Comparison of ENCODE assay signal across 30 cellular contexts in the genomic region with DNA sequence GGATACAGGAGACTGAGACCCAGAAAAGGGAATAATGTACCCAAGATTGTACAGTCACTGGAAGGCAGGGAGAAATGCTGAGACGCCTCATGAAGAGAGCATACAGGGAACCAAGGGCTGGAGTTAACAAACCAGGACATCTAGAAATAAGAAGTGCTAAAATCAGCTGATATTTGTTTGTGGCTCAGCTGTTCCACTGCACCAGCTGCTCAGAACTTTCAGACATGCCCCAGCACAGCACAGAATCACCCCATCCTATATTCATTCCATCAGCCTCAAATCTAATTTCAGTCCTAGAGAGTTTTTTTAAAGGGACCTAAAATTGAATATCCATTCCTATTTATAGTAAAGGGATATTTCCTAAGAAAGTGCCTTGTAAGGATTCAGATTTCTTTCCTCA.
"Had no signal": no experiment of that assay in that cellular context is flagged by ENCODE, and none has a peak within 500 bp of the region (broad histone marks: within the 10 kb centered on the region; RNA-seq: fewer than 3 reads in every experiment).

No MANE protein-coding gene starts in this region.

- H3K27ac ChIP-seq: PC-9, RWPE1, SJSA1 had no signal

- H3K4me2 ChIP-seq: PC-9, SK-N-SH had no signal

- H3K4me1 ChIP-seq: SJSA1 had no signal

- H3K4me3 ChIP-seq: K562, MG63, PC-9, SJSA1 had no signal

- H3K9ac ChIP-seq: SK-N-SH had no signal

- H2AFZ ChIP-seq: PC-9 had no signal

- DNase-seq: Kasumi-1, KG1, MG63, NCI-H1048, NCI-H1092 treated with DMSO at 0.1 percent for 48 hours, NCI-H1105 treated with DMSO at 0.1 percent for 48 hours, NCI-H1417, NCI-H1436, NCI-H146, NCI-H187, NCI-H1930, NCI-H2029 treated with DMSO at 0.1 percent for 48 hours, NCI-H2081 treated with DMSO at 0.1 percent for 48 hours, NCI-H2107, NCI-H2171, NCI-H226, NCI-H446 treated with DMSO at 0.1 percent for 48 hours, NCI-H510A, NCI-H524, NCI-H526, NCI-H69, NCI-H748 treated with DMSO at 0.1 percent for 48 hours, PC-9, SHP77 treated with DMSO at 0.1 percent for 48 hours, SK-N-SH, SW 1271 had no signal

- H3K36me3 ChIP-seq: MG63, SJSA1 had no signal

- H3K9me3 ChIP-seq: MG63, SJSA1, SK-N-SH had no signal

- H3K27me3 ChIP-seq: MG63 had no signal

- ATAC-seq: K562, Panc1 had no signal
